8 cellular contexts compared by ENCODE assay signal in genomic region chr19:10936661-10937084, GRCh38. TPM values are rescaled to one million over a fixed set of nuclear protein-coding genes. Genes with fewer than 3 reads are reported as not detected.
DNase-seq lines count a peak whose midpoint lies in the region; ATAC-seq and TF ChIP-seq lines count a peak whose summit lies in the region.

No MANE protein-coding gene starts in this region.

- peak overlapping the region; percentile 33 for H3K4me3 ChIP-seq in choroid plexus epithelial cell (ENCODE audit: low read depth, low read length)

- ATAC-seq in GM19467 (IDR thresholded peaks at IDR 0.05; ENCODE audit: unreplicated experiment) = no peak

- TF ChIP-seq CTCF in choroid plexus epithelial cell (conservative IDR thresholded peaks at IDR 0.05; ENCODE audit: low read depth, low read length) = peak; percentile 73

- peak in 2 of 3 donors; percentile 21 to 59 for DNase-seq in stimulated activated CD4-positive, alpha-beta T cell treated with anti-CD3 and anti-CD28 coated beads, Interleukin-12 subunit alpha, Interleukin-12 subunit beta, amount 100 ng/mL, for 48 hours (ENCODE audit: low read depth in 2 of 3, low spot score in 1 of 3)
- no peak for DNase-seq in stimulated activated CD4-positive, alpha-beta T cell treated with anti-CD3 and anti-CD28 coated beads, Interleukin-12 subunit alpha, Interleukin-12 subunit beta, amount 100 ng/mL, for 4 hours
- DNase-seq in NCI-H1417 treated with DMSO at 0.1 percent for 48 hours (lab: John Stamatoyannopoulos, UW) (peak; percentile 62), SK-N-DZ (ENCODE audit: low spot score) (peak; percentile 86), choroid plexus epithelial cell (ENCODE audit: low read depth) (peak; percentile 91), kidney tubule cell (ENCODE audit: low spot score) (peak; percentile 83), stromal cell of bone marrow (ENCODE audit: low read depth) (peak; percentile 56)

RNA-seq across cellular contexts. Expression of gene TIMM29, which starts 8.1 kb away (rescaled TPM):
- polyA plus RNA-seq in SK-N-DZ (2014; cell fraction: cytosol; rRNA removed) = 44.8 and 53.6 TPM in 2 replicates
- polyA plus RNA-seq in SK-N-DZ (2014; cell fraction: nucleus; rRNA removed) = 29.8 and 30.4 TPM in 2 replicates

RNA-seq across cellular contexts. Expression of gene YIPF2, which starts 8.2 kb away (rescaled TPM):
- polyA plus RNA-seq in SK-N-DZ (2014; cell fraction: cytosol; rRNA removed) = 30.9 and 33.4 TPM in 2 replicates
- 53.7 and 57.2 TPM in 2 replicates for polyA plus RNA-seq in SK-N-DZ (2014; cell fraction: nucleus; rRNA removed)

RNA-seq across cellular contexts. Expression of gene SMARCA4, which starts 24.2 kb away (rescaled TPM):
- 129 and 133 TPM in 2 replicates for polyA plus RNA-seq in SK-N-DZ (2014; cell fraction: cytosol; rRNA removed)
- polyA plus RNA-seq in SK-N-DZ (2014; cell fraction: nucleus; rRNA removed) = 96.2 and 170 TPM in 2 replicates
